16 cellular contexts compared by ENCODE assay signal in the genomic region with DNA sequence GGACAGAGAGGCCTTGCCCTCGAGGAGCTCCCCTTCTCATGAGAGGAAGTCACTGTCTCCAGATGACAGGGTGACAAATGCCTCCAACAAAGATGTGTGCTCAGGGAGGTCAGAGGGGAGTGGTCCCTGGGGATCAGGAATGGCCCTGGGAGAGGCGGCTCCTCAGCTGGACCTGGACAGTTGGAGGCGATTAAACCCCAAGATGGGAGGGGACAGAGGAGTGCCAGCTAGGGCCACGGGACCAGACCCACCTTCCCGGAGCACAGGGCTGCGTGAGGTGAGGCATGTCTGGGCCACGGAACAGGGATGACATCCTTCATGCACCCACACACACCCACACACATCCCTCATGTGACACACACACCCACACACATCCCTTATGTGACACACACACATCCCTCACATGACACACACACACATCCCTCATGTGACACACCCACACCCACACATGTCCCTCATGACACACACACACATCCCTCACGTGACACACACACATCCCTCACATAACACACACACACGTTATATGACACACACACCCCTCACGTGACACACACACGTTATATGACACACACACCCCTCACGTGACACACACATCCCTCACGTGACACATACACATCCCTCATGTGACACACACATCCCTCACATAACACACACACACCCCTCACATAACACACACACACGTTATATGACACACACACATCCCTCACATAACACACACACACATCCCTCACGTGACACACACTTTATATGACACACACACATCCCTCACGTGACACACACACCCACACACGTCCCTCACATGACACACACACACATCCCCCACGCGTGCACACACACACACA. TPM values are rescaled to one million over a fixed set of nuclear protein-coding genes. Genes with fewer than 3 reads are reported as not detected.
A peak's percentile ranks its signal among the peaks of the same experiment; 100 is the strongest.
DNase-seq lines count a peak whose midpoint lies in the region; ATAC-seq, FAIRE-seq and TF ChIP-seq lines count a peak whose summit lies in the region.
"Had no signal": no experiment of that assay in that cellular context is flagged by ENCODE, and none has a peak within 500 bp of the region (broad histone marks: within the 10 kb centered on the region; RNA-seq: fewer than 3 reads in every experiment).

No MANE protein-coding gene starts in this region.

- H2AK9ac ChIP-seq in IMR-90 (replicated peaks; ENCODE audit: low read depth, low read length, poor library complexity): no peak overlapping the region

- in situ Hi-C loops in IMR-90 (cut with MboI; ENCODE audit: low sequenced_read_pairs) (no loop called here), K562 (cut with MboI) (no loop called here)

- H3K9me3 Mint-ChIP-seq in stimulated activated effector memory CD8-positive, alpha-beta T cell treated with anti-CD3 and anti-CD28 coated beads, Interleukin-12 subunit alpha, Interleukin-12 subunit beta, amount 100 ng/mL, for 72 hours: no peaks in the 10 kb centered on the region
- H3K9me3 Mint-ChIP-seq: CD8-positive, alpha-beta T cell; IgD-negative memory B cell had no signal

- ATAC-seq in Right ventricle myocardium inferior: no peak
- ATAC-seq in heart right ventricle: no peak
- no peak for ATAC-seq in IMR-90 (ENCODE audit: low read depth)
- no peak for ATAC-seq in K562
- ATAC-seq in stimulated activated effector memory CD8-positive, alpha-beta T cell treated with anti-CD3 and anti-CD28 coated beads, Interleukin-12 subunit alpha, Interleukin-12 subunit beta, amount 100 ng/mL, for 72 hours: peak; percentile 17
- ATAC-seq: CD8-positive, alpha-beta T cell; PC-3 had no signal

- peaks cover 0 to 72% (median 69%) of the 10 kb centered on the region in 7 donors for H3K27me3 ChIP-seq in heart right ventricle
- H3K27me3 ChIP-seq in IMR-90 (ENCODE audit: control insufficient read depth, insufficient read depth, low read length): peaks cover 58% of the 10 kb centered on the region
- H3K27me3 ChIP-seq in K562 (ENCODE audit: control insufficient read depth in 2 of 2, insufficient read depth in 2 of 2, low read length in 2 of 2): peaks cover 19 to 87% of the 10 kb centered on the region in 2 experiments; a peak in 4 of 5 replicates
- H3K27me3 ChIP-seq: BE2C had no signal

- intact Hi-C loops in Right ventricle myocardium inferior (cut with DNase I) (no loop called here), heart right ventricle (cut with DNase I) (no loop called here), IMR-90 (cut with micrococcal nuclease) (no loop called here), K562 (cut with micrococcal nuclease) (no loop called here)

- H4K20me1 ChIP-seq in IMR-90 (ENCODE audit: insufficient read depth, low read length): peaks cover 5% of the 10 kb centered on the region
- peaks cover 12% of the 10 kb centered on the region; the same call in 1 of the 2 replicates for H4K20me1 ChIP-seq in K562 (replicated peaks; ENCODE audit: control insufficient read depth, insufficient read depth, low read length)

- H3K36me3 ChIP-seq in heart right ventricle: no peaks in the 10 kb centered on the region
- no peaks in the 10 kb centered on the region for H3K36me3 ChIP-seq in IMR-90 (ENCODE audit: control insufficient read depth, insufficient read depth, low read length)
- H3K36me3 ChIP-seq in K562 (ENCODE audit: control insufficient read depth, insufficient read depth, low read length): no peaks in the 10 kb centered on the region
- H3K36me3 ChIP-seq: BE2C had no signal

- H3K79me1 ChIP-seq in IMR-90 (ENCODE audit: low read depth in 1 of 2, low read length in 2 of 2): no peaks in the 10 kb centered on the region

- H2AFZ ChIP-seq in IMR-90 (replicated peaks; ENCODE audit: low read length, poor library complexity) (peak overlapping the region; percentile 32), K562 (ENCODE audit: low read depth, low read length) (no peak overlapping the region)

- 69 to 73% methylated on average over 19 of the region's 19 CpGs for WGBS in heart right ventricle, 2 donors
- WGBS in IMR-90 (ENCODE audit: extremely low coverage in 2 of 2, insufficient read length in 1 of 2), 2 experiments: 54 to 100% methylated on average over 1 to 11 of the region's 19 CpGs
- 3% methylated on average over 19 of the region's 19 CpGs for WGBS in K562 (ENCODE audit: insufficient coverage, low coverage, missing lambda C conversion rate)

- H3K9me1 ChIP-seq in IMR-90 (ENCODE audit: insufficient read depth, low read length): peaks cover 4% of the 10 kb centered on the region; the same call in 1 of the 2 replicates
- H3K9me1 ChIP-seq in K562 (ENCODE audit: control insufficient read depth, insufficient read depth, low read length): no peaks in the 10 kb centered on the region

- H2BK5ac ChIP-seq in IMR-90 (ENCODE audit: low read depth, low read length, poor library complexity, severe bottlenecking): no peak overlapping the region

- no peak for TF ChIP-seq EP300 in K562 (IDR thresholded peaks at IDR 0.05; ENCODE audit: low read length)

- H3K4me3 ChIP-seq in heart right ventricle: no peak overlapping the region
- H3K4me3 ChIP-seq in IMR-90 (ENCODE audit: insufficient read depth, low read depth, low read length): no peak overlapping the region
- H3K4me3 ChIP-seq in K562: no peak overlapping the region

- no peak overlapping the region for H2AK5ac ChIP-seq in IMR-90 (ENCODE audit: low read depth, low read length)

- H3K9ac ChIP-seq in IMR-90 (ENCODE audit: low read depth, low read length) (no peak overlapping the region), K562 (ENCODE audit: insufficient read depth in 1 of 2, low read depth in 2 of 2, low read length in 2 of 2) (no peak overlapping the region)

- no peaks in the 10 kb centered on the region for H3K79me2 ChIP-seq in K562 (ENCODE audit: control insufficient read depth, insufficient read depth, low read length)

- no peak overlapping the region for H4K91ac ChIP-seq in IMR-90 (ENCODE audit: insufficient read depth, low read depth, low read length)

- H3K23ac ChIP-seq in IMR-90 (ENCODE audit: low read depth, low read length): no peak overlapping the region

- no peak overlapping the region for H3K56ac ChIP-seq in IMR-90 (ENCODE audit: extremely low read depth, insufficient read depth, low read length)

- no peak for TF ChIP-seq POLR2A in IMR-90 (IDR thresholded peaks at IDR 0.05; ENCODE audit: low read depth, low read length)
- TF ChIP-seq POLR2A in K562 (conservative IDR thresholded peaks at IDR 0.05): no peak

- DNase-seq in Right ventricle myocardium inferior (ENCODE audit: missing footprints) (peak; percentile 42), heart right ventricle (no peak), IMR-90 (no peak), K562 (ENCODE audit: extremely low read depth in 1 of 4, low spot score in 3 of 4) (no peak), D721Med (ENCODE audit: insufficient read length, low spot score) (no peak)
- DNase-seq in stimulated activated effector memory CD8-positive, alpha-beta T cell treated with anti-CD3 and anti-CD28 coated beads, Interleukin-12 subunit alpha, Interleukin-12 subunit beta, amount 100 ng/mL, for 72 hours (ENCODE audit: low spot score in 2 of 2): no peak
- no peak for DNase-seq in stimulated activated CD4-positive, alpha-beta T cell treated with anti-CD3 and anti-CD28 coated beads, Interleukin-4, amount 100 ng/mL, for 24 hours
- DNase-seq: BE2C; CD8-positive, alpha-beta T cell; DND-41; GF-D8; NCI-H1436; NCI-H2081; NCI-H526; PC-3 had no signal

- FAIRE-seq in K562 (lab: Jason Lieb, UNC) (peak; percentile 70), D721Med (lab: Jason Lieb, UNC) (no peak)

- H3K14ac ChIP-seq in IMR-90 (replicated peaks; ENCODE audit: low read depth, low read length): no peak overlapping the region

- POLR2A ChIA-PET in IMR-90 (lab: Charles Lee; ENCODE audit: unreplicated experiment) (no interaction called here), K562 (lab: Yijun Ruan, JAX) (interaction anchor here (0.6 kb wide), 1 partner anchor 12 kb away, joined by 3 read pairs; no protein-coding TSS in a partner anchor)

- no peak overlapping the region for H3K4ac ChIP-seq in IMR-90 (ENCODE audit: low read depth, low read length)

- H3K9me3 ChIP-seq in heart right ventricle (no peaks in the 10 kb centered on the region), IMR-90 (ENCODE audit: control insufficient read depth, insufficient read depth, low read length) (no peaks in the 10 kb centered on the region), K562 (replicated peaks; ENCODE audit: control insufficient read depth, insufficient read depth, low read depth, low read length) (no peaks in the 10 kb centered on the region)
- H3K9me3 ChIP-seq: BE2C had no signal

- H3K36me3 Mint-ChIP-seq in stimulated activated effector memory CD8-positive, alpha-beta T cell treated with anti-CD3 and anti-CD28 coated beads, Interleukin-12 subunit alpha, Interleukin-12 subunit beta, amount 100 ng/mL, for 72 hours: peaks cover 5% of the 10 kb centered on the region
- H3K36me3 Mint-ChIP-seq: CD8-positive, alpha-beta T cell had no signal

- dilution Hi-C loops in IMR-90 (cut with HindIII; ENCODE audit: low sequenced_read_pairs, unreplicated experiment): no loop called here

- H3K18ac ChIP-seq in IMR-90 (ENCODE audit: low read depth, low read length): no peak overlapping the region

- CTCF ChIA-PET in IMR-90 (lab: Yijun Ruan, JAX) (no interaction called here), K562 (lab: Yijun Ruan, JAX; ENCODE audit: low intra/inter-chr PET ratio) (no interaction called here)

- no peak overlapping the region for H3K27ac ChIP-seq in heart right ventricle
- H3K27ac ChIP-seq in IMR-90 (ENCODE audit: insufficient read depth, low read length): no peak overlapping the region
- H3K27ac ChIP-seq in K562 (ENCODE audit: extremely low read depth, low read depth, low read length): no peak overlapping the region

- no peak overlapping the region for H4K8ac ChIP-seq in IMR-90 (ENCODE audit: low read depth in 2 of 2, low read length in 2 of 2)

- no peak overlapping the region for H4K5ac ChIP-seq in IMR-90 (ENCODE audit: low read depth, low read length)

- H3K4me1 ChIP-seq in heart right ventricle (peaks cover 0 to 23% (median 4%) of the 10 kb centered on the region in 9 donors), IMR-90 (ENCODE audit: control insufficient read depth, insufficient read depth, low read length) (no peaks in the 10 kb centered on the region), K562 (replicated peaks in 1 of 2; ENCODE audit: control insufficient read depth in 2 of 2, insufficient read depth in 2 of 2, low read length in 2 of 2) (peaks cover 0 to 25% of the 10 kb centered on the region in 2 experiments; a peak in 2 of 5 replicates)
- H3K4me1 ChIP-seq: BE2C had no signal

- TF ChIP-seq CTCF in heart right ventricle (IDR thresholded peaks at IDR 0.05): no peak
- no peak for TF ChIP-seq CTCF in IMR-90 (conservative IDR thresholded peaks at IDR 0.05; ENCODE audit: low read depth, low read length)
- no peak for TF ChIP-seq CTCF in K562 (IDR thresholded peaks at IDR 0.05 in 2 of 3, conservative IDR thresholded peaks at IDR 0.05 in 1 of 3; ENCODE audit: insufficient read depth in 2 of 3, low read depth in 1 of 3, low read length in 3 of 3)
- no peak for TF ChIP-seq CTCF in D721Med (IDR thresholded peaks at IDR 0.05; ENCODE audit: insufficient read depth, missing control alignments)

- BruUV-seq in IMR-90 (replicated peaks; lab: Mats Ljungman, UMichigan) (no TSS peak), K562 (replicated peaks; lab: Mats Ljungman, UMichigan) (no TSS peak)

- H2BK120ac ChIP-seq in IMR-90 (ENCODE audit: low read depth, low read length): no peak overlapping the region

- H3K4me2 ChIP-seq in IMR-90 (ENCODE audit: low read depth, low read length): no peak overlapping the region
- no peak overlapping the region for H3K4me2 ChIP-seq in K562 (ENCODE audit: insufficient read depth, low read length)

- no peak overlapping the region for H2BK15ac ChIP-seq in IMR-90 (ENCODE audit: low read depth, low read length)

- no peak overlapping the region for H2BK20ac ChIP-seq in IMR-90 (ENCODE audit: low read depth, low read length)

- no peak for TF ChIP-seq RAD21 in IMR-90 (IDR thresholded peaks at IDR 0.05; ENCODE audit: low read length)
- TF ChIP-seq RAD21 in K562 (CRISPR knock-in tag; conservative IDR thresholded peaks at IDR 0.05 in 1 of 2, IDR thresholded peaks at IDR 0.05 in 1 of 2): no peak

- no peak overlapping the region for H3K4me3 Mint-ChIP-seq in stimulated activated effector memory CD8-positive, alpha-beta T cell treated with anti-CD3 and anti-CD28 coated beads, Interleukin-12 subunit alpha, Interleukin-12 subunit beta, amount 100 ng/mL, for 72 hours
- H3K4me3 Mint-ChIP-seq: CD8-positive, alpha-beta T cell; IgD-negative memory B cell had no signal

- H3K4me1 Mint-ChIP-seq in stimulated activated effector memory CD8-positive, alpha-beta T cell treated with anti-CD3 and anti-CD28 coated beads, Interleukin-12 subunit alpha, Interleukin-12 subunit beta, amount 100 ng/mL, for 72 hours: peaks cover 16% of the 10 kb centered on the region

- H3K27ac Mint-ChIP-seq in stimulated activated effector memory CD8-positive, alpha-beta T cell treated with anti-CD3 and anti-CD28 coated beads, Interleukin-12 subunit alpha, Interleukin-12 subunit beta, amount 100 ng/mL, for 72 hours: peak overlapping the region; percentile 17
- H3K27ac Mint-ChIP-seq: CD8-positive, alpha-beta T cell; IgD-negative memory B cell had no signal

RNA-seq across cellular contexts. Expression of gene SLCO4A1, which starts 57.4 kb away (rescaled TPM):
- total RNA-seq in Right ventricle myocardium inferior (15.5 TPM), heart right ventricle (10 to 100 TPM in 3 of 10 donors, 1 to 10 TPM in 7; 1.5 to 34.3 (median 4.9) TPM), IMR-90 (2012; rRNA removed) (0.56 and 0.72 TPM in 2 replicates), K562 (2014; rRNA removed) (16.2 and 26.3 TPM in 2 replicates), K562 (2014; rRNA removed; fragmentation: Illumina TruSeq; extraction: Trizol) (6.8 and 7.3 TPM in 2 replicates), K562 (2015; rRNA removed; fragmentation: Illumina TruSeq; extraction: Trizol) (12.1 and 13.9 TPM in 2 replicates), K562 (2021) (21.9 and 25.2 TPM in 2 replicates)
- polyA plus RNA-seq in heart right ventricle (10 to 100 TPM; 21.7 to 52.7 TPM), IMR-90 (2012; rRNA removed) (1.1 and 1.5 TPM in 2 replicates), K562 (2011; rRNA removed) (12.3 and 13.2 TPM in 2 replicates), K562 (2014; fragmentation: Illumina TruSeq; extraction: Trizol) (13.6 and 15.4 TPM in 2 replicates), K562 (2014; fragmentation: Nextera tagmentation; extraction: Ambion mirVana) (1 to 10 TPM; 1.6 to 3.1 TPM), K562 (2014; rRNA removed) (12.8 and 17.7 TPM in 2 replicates)
- polyA plus RNA-seq in IMR-90 (2012; cell fraction: cytosol; rRNA removed): 1.1 TPM in 2 replicates
- 2.1 and 5.3 TPM in 2 replicates for polyA plus RNA-seq in IMR-90 (2012; cell fraction: nucleus; rRNA removed; ENCODE audit: low replicate concordance)
- total RNA-seq in K562 (2011; cell fraction: chromatin; rRNA removed; ENCODE audit: low replicate concordance): 21.8 and 48.7 TPM in 2 replicates
- total RNA-seq in K562 (2011; cell fraction: nucleolus; rRNA removed): 35.3 and 40.5 TPM in 2 replicates
- 24.4 TPM in 2 replicates for total RNA-seq in K562 (2011; cell fraction: nucleoplasm; rRNA removed)
- 10.5 and 25.9 TPM in 2 replicates for polyA plus RNA-seq in K562 (2011; cell fraction: cytosol; rRNA removed)
- 46.8 and 83.4 TPM in 2 replicates for polyA plus RNA-seq in K562 (2011; cell fraction: nucleus; rRNA removed)
- 6.1 and 15.2 TPM in 2 replicates for polyA plus RNA-seq in K562 (2012)
- polyA minus RNA-seq in K562 (2011; rRNA and poly(A)+ RNA removed): 5.1 and 5.5 TPM in 2 replicates
- 13.4 and 13.6 TPM in 2 replicates for polyA minus RNA-seq in K562 (2011; cell fraction: cytosol; rRNA and poly(A)+ RNA removed)
- polyA minus RNA-seq in K562 (2011; cell fraction: nucleus; rRNA and poly(A)+ RNA removed): 11.7 and 15.8 TPM in 2 replicates
